Comparison of ENCODE assay signal across 1 cellular context in genomic region chr10:101237080-101237817, GRCh38.
TF ChIP-seq lines count a peak whose summit lies in the region.

No MANE protein-coding gene starts in this region.

TF ChIP-seq in GM23338, 12 proteins besides CTCF, POLR2A, EP300 and RAD21 (continued from another document):
- TF ChIP-seq ZNF462 (CRISPR knock-in tag; IDR thresholded peaks at IDR 0.05) (no peak), EZH2phosphoT487 (IDR thresholded peaks at IDR 0.05; ENCODE audit: unreplicated experiment) (peak; percentile 61), NANOG (IDR thresholded peaks at IDR 0.05; ENCODE audit: borderline replicate concordance) (no peak), ZNF114 (CRISPR knock-in tag; IDR thresholded peaks at IDR 0.05) (no peak), POLR2AphosphoS5 (IDR thresholded peaks at IDR 0.05; ENCODE audit: low read depth) (no peak), REST (IDR thresholded peaks at IDR 0.05; ENCODE audit: unreplicated experiment) (no peak), JUNB (IDR thresholded peaks at IDR 0.05; ENCODE audit: unreplicated experiment) (no peak), ZNF331 (CRISPR knock-in tag; IDR thresholded peaks at IDR 0.05; ENCODE audit: low read depth) (no peak)
